10 cellular contexts compared by ENCODE assay signal in the genomic region with DNA sequence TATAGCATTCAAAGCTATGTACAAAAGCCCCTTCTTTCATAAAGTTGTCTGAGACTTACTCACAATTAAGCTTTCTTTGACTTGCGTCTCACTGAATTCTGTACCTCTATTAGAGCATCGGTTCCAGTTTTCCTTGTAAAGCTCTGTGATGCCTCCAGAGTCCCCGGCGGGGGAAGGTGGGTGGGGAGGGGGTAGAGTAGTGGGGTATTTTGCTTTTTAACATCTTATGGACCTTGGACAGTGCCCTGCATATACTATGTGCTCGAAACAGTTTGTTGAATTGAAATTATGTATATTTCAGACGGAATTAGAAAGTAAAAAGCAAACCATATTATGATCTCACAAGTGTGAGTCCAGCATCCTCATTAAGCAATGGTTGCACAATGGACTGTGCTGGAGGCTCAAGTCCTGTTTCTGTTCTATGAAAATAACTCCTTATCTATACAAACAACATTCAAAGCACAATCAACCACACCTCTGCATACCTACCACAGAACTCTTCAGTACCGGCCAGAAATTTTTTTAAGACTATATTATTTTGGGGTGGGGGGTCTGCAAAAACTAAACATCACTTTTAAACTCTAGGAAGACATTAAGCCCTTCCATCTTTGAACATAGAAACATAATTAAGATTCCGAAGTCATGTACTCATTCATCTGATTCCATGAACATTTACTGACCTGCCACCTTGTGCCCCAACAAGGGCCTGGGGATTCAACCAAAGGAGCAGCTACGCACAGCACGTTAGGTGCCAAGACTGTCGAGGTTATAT. TPM values are rescaled to one million over a fixed set of nuclear protein-coding genes. Genes with fewer than 3 reads are reported as not detected.
DNase-seq lines count a peak whose midpoint lies in the region; ATAC-seq and TF ChIP-seq lines count a peak whose summit lies in the region.
"Had no signal": no experiment of that assay in that cellular context is flagged by ENCODE, and none has a peak within 500 bp of the region (broad histone marks: within the 10 kb centered on the region; RNA-seq: fewer than 3 reads in every experiment).

No MANE protein-coding gene starts in this region.

- intact Hi-C loops in Calu3 (cut with micrococcal nuclease; ENCODE audit: unreplicated experiment): no loop called here

- no peak for TF ChIP-seq CTCF in Calu3 (IDR thresholded peaks at IDR 0.05; ENCODE audit: unreplicated experiment)
- TF ChIP-seq CTCF in endodermal cell (conservative IDR thresholded peaks at IDR 0.05): no peak
- TF ChIP-seq CTCF in neural progenitor cell (IDR thresholded peaks at IDR 0.05): no peak

- H3K4me2 ChIP-seq in Karpas-422 (ENCODE audit: low read depth, low read length, poor library complexity, severe bottlenecking) (peak overlapping the region; percentile 94), neural progenitor cell (peak overlapping the region; percentile 99)

- H3K4me1 Mint-ChIP-seq in Calu3 (ENCODE audit: low read depth, unreplicated experiment): peaks cover 8% of the 10 kb centered on the region
- no peaks in the 10 kb centered on the region for H3K4me1 Mint-ChIP-seq in endodermal cell
- no peaks in the 10 kb centered on the region for H3K4me1 Mint-ChIP-seq in neural progenitor cell
- H3K4me1 Mint-ChIP-seq: nephron had no signal

- H3K4me3 Mint-ChIP-seq in Calu3 (ENCODE audit: low read depth, unreplicated experiment): no peak overlapping the region
- no peak overlapping the region for H3K4me3 Mint-ChIP-seq in endodermal cell
- H3K4me3 Mint-ChIP-seq in neural progenitor cell: no peak overlapping the region
- H3K4me3 Mint-ChIP-seq: IgD-negative memory B cell, nephron had no signal

- H3K79me2 ChIP-seq in Karpas-422 (ENCODE audit: low read length) (peaks cover 31% of the 10 kb centered on the region), neural progenitor cell (ENCODE audit: low read depth) (peaks cover 20% of the 10 kb centered on the region)

- H3K9me2 ChIP-seq in Karpas-422 (replicated peaks; ENCODE audit: insufficient read depth, low read length): no peaks in the 10 kb centered on the region

- peak overlapping the region; percentile 44; the same call in 1 of the 2 replicates for H2AFZ ChIP-seq in Karpas-422 (ENCODE audit: low read length)
- H2AFZ ChIP-seq in neural progenitor cell (replicated peaks): peak overlapping the region; percentile 60

- no peaks in the 10 kb centered on the region for H3F3A ChIP-seq in neural progenitor cell (ENCODE audit: low read depth)

- H3K9me3 ChIP-seq in Karpas-422 (ENCODE audit: low read length): no peaks in the 10 kb centered on the region
- H3K9me3 ChIP-seq in endodermal cell (ENCODE audit: control insufficient read depth, low read length): no peaks in the 10 kb centered on the region
- H3K9me3 ChIP-seq in neural progenitor cell (ENCODE audit: low read depth): no peaks in the 10 kb centered on the region

- H3K27me3 ChIP-seq in Karpas-422 (ENCODE audit: low read length) (no peaks in the 10 kb centered on the region), endodermal cell (ENCODE audit: control insufficient read depth, insufficient read depth, low read length, poor library complexity, severe bottlenecking) (peaks cover 15% of the 10 kb centered on the region), neural progenitor cell (peaks cover 36% of the 10 kb centered on the region)

- H3K27ac ChIP-seq in Karpas-422 (ENCODE audit: low read length) (no peak overlapping the region), endodermal cell (ENCODE audit: low read depth, low read length) (no peak overlapping the region), neural progenitor cell (no peak overlapping the region)

- ATAC-seq in HG03175 (IDR thresholded peaks at IDR 0.05; ENCODE audit: unreplicated experiment): no peak

- WGBS in endodermal cell (ENCODE audit: insufficient coverage in 1 of 2, insufficient read length in 1 of 2), 2 experiments: 68 to 71% methylated on average over 8 to 11 of the region's 11 CpGs

- CTCF ChIA-PET in Calu3 (lab: Charles Lee): interaction anchor here (0.6 kb wide), 1 partner anchor 23 kb away, joined by 3 read pairs; no protein-coding TSS in a partner anchor

- H3K9ac ChIP-seq in Karpas-422 (ENCODE audit: low read length) (peak overlapping the region; percentile 76), endodermal cell (ENCODE audit: extremely low read depth, low read length, poor library complexity, severe bottlenecking) (peak overlapping the region; percentile 64), neural progenitor cell (peak overlapping the region; percentile 59)

- no peaks in the 10 kb centered on the region for H3K27me3 Mint-ChIP-seq in Calu3 (ENCODE audit: unreplicated experiment)
- H3K27me3 Mint-ChIP-seq in endodermal cell (ENCODE audit: insufficient read depth): peaks cover 15% of the 10 kb centered on the region
- no peaks in the 10 kb centered on the region for H3K27me3 Mint-ChIP-seq in neural progenitor cell (ENCODE audit: insufficient read depth, low read depth)
- H3K27me3 Mint-ChIP-seq: IgD-negative memory B cell had no signal

- no peak for DNase-seq in Calu3
- peak; percentile 60 for DNase-seq in Karpas-422
- DNase-seq in endodermal cell: no peak
- no peak for DNase-seq in neural progenitor cell (ENCODE audit: low spot score)
- DNase-seq in stimulated activated CD4-positive, alpha-beta T cell treated with anti-CD3 and anti-CD28 coated beads, Interleukin-2, amount 100 ng/mL, for 48 hours: no peak
- DNase-seq in activated effector memory CD4-positive, alpha-beta T cell treated with anti-CD3 and anti-CD28 coated beads, Interleukin-2, amount 50 U/mL, for 16 hours: no peak
- no peak for DNase-seq in NCI-H146 treated with DMSO at 0.1 percent for 48 hours (lab: John Stamatoyannopoulos, UW; ENCODE audit: unreplicated experiment)

- BruUV-seq in Calu3 (replicated peaks; lab: Mats Ljungman, UMichigan): TSS peak; percentile 38

- H3K27ac Mint-ChIP-seq in Calu3 (ENCODE audit: unreplicated experiment) (no peak overlapping the region), endodermal cell (no peak overlapping the region), neural progenitor cell (no peak overlapping the region)
- H3K27ac Mint-ChIP-seq: IgD-negative memory B cell, nephron had no signal

- H3K36me3 Mint-ChIP-seq in Calu3 (ENCODE audit: insufficient read depth, unreplicated experiment) (peaks cover 19% of the 10 kb centered on the region), endodermal cell (ENCODE audit: low read depth) (peaks cover 18% of the 10 kb centered on the region), neural progenitor cell (peaks cover 1% of the 10 kb centered on the region)
- H3K36me3 Mint-ChIP-seq: IgD-negative memory B cell had no signal

- H4K20me1 ChIP-seq in Karpas-422 (ENCODE audit: insufficient read depth, low read depth, low read length) (no peaks in the 10 kb centered on the region), neural progenitor cell (ENCODE audit: low read depth) (no peaks in the 10 kb centered on the region)

- H3K4me3 ChIP-seq in Karpas-422 (ENCODE audit: low read length): peak overlapping the region; percentile 79
- peak overlapping the region; percentile 100 for H3K4me3 ChIP-seq in endodermal cell (ENCODE audit: low read length)
- peak overlapping the region; percentile 77 for H3K4me3 ChIP-seq in neural progenitor cell

- H3K36me3 ChIP-seq in Karpas-422 (ENCODE audit: insufficient read depth, low read length): peaks cover 22% of the 10 kb centered on the region
- H3K36me3 ChIP-seq in endodermal cell (ENCODE audit: control insufficient read depth, insufficient read depth, low read length): peaks cover 35% of the 10 kb centered on the region
- peaks cover 12% of the 10 kb centered on the region for H3K36me3 ChIP-seq in neural progenitor cell

- no peaks in the 10 kb centered on the region for H3K9me3 Mint-ChIP-seq in Calu3 (ENCODE audit: low read depth, unreplicated experiment)
- H3K9me3 Mint-ChIP-seq in endodermal cell: peaks cover 3% of the 10 kb centered on the region
- H3K9me3 Mint-ChIP-seq in neural progenitor cell: no peaks in the 10 kb centered on the region
- H3K9me3 Mint-ChIP-seq: nephron had no signal

- H3K4me1 ChIP-seq in Karpas-422 (ENCODE audit: low read length): peaks cover 34% of the 10 kb centered on the region
- no peaks in the 10 kb centered on the region for H3K4me1 ChIP-seq in endodermal cell (ENCODE audit: control insufficient read depth, insufficient read depth, low read length)
- peaks cover 7% of the 10 kb centered on the region for H3K4me1 ChIP-seq in neural progenitor cell

RNA-seq across cellular contexts. Expression of a gene that starts 0.9 kb away (rescaled TPM):
- total RNA-seq in Calu3 (2022) (172 and 324 TPM in 2 replicates), endodermal cell (10 to 100 TPM; 48.3 to 74.4 TPM), neural progenitor cell (ENCODE audit: low replicate concordance) (52.5 and 61.7 TPM in 2 replicates)
- total RNA-seq in Karpas-422 (2014; rRNA removed; shearing (Covaris generic); ENCODE audit: low replicate concordance): 46.7 and 49.7 TPM in 2 replicates
- 41.6 TPM for polyA plus RNA-seq in endodermal cell (2013, experiment 1 of 2)
- polyA plus RNA-seq in endodermal cell (2013, experiment 2 of 2): 42.0 TPM
